ENCODE assay signal across 1 cellular context in genomic region chr13:49247722-49248432, GRCh38.
TF ChIP-seq lines count a peak whose summit lies in the region.

Gene CDADC1, plus strand, starts transcription at chr13:49247925. Its CDS starts 113 bp downstream, at chr13:49248038.

TF ChIP-seq in K562, 482 proteins besides CTCF, POLR2A, EP300 and RAD21 (continued from another document and continues in another):
- TF ChIP-seq ZNF347 (CRISPR knock-in tag; IDR thresholded peaks at IDR 0.05; ENCODE audit: low read depth), result no peak
- no peak for TF ChIP-seq STAT6 (CRISPR knock-in tag; IDR thresholded peaks at IDR 0.05)
- no peak for TF ChIP-seq PCBP2 (IDR thresholded peaks at IDR 0.05; ENCODE audit: low read depth, low read length, poor library complexity, severe bottlenecking)
- no peak for TF ChIP-seq CBX5 (IDR thresholded peaks at IDR 0.05; ENCODE audit: borderline replicate concordance, low read depth)
- TF ChIP-seq ZC3H4 (CRISPR knock-in tag; IDR thresholded peaks at IDR 0.05; ENCODE audit: borderline replicate concordance), result no peak
- TF ChIP-seq BACH1 (tag; IDR thresholded peaks at IDR 0.05), result peak; percentile 44; the same call in 1 of the 2 replicates
- TF ChIP-seq, protein P1, sequence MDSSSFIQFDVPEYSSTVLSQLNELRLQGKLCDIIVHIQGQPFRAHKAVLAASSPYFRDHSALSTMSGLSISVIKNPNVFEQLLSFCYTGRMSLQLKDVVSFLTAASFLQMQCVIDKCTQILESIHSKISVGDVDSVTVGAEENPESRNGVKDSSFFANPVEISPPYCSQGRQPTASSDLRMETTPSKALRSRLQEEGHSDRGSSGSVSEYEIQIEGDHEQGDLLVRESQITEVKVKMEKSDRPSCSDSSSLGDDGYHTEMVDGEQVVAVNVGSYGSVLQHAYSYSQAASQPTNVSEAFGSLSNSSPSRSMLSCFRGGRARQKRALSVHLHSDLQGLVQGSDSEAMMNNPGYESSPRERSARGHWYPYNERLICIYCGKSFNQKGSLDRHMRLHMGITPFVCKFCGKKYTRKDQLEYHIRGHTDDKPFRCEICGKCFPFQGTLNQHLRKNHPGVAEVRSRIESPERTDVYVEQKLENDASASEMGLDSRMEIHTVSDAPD (CRISPR knock-in tag; IDR thresholded peaks at IDR 0.05), result no peak
- no peak for TF ChIP-seq HMG20A (CRISPR knock-in tag; conservative IDR thresholded peaks at IDR 0.05)
- TF ChIP-seq HCFC1 (IDR thresholded peaks at IDR 0.05; ENCODE audit: low read depth, low read length), result peak; percentile 74
- TF ChIP-seq USF1 (CRISPR knock-in tag; IDR thresholded peaks at IDR 0.05), result no peak
- TF ChIP-seq, protein P2, sequence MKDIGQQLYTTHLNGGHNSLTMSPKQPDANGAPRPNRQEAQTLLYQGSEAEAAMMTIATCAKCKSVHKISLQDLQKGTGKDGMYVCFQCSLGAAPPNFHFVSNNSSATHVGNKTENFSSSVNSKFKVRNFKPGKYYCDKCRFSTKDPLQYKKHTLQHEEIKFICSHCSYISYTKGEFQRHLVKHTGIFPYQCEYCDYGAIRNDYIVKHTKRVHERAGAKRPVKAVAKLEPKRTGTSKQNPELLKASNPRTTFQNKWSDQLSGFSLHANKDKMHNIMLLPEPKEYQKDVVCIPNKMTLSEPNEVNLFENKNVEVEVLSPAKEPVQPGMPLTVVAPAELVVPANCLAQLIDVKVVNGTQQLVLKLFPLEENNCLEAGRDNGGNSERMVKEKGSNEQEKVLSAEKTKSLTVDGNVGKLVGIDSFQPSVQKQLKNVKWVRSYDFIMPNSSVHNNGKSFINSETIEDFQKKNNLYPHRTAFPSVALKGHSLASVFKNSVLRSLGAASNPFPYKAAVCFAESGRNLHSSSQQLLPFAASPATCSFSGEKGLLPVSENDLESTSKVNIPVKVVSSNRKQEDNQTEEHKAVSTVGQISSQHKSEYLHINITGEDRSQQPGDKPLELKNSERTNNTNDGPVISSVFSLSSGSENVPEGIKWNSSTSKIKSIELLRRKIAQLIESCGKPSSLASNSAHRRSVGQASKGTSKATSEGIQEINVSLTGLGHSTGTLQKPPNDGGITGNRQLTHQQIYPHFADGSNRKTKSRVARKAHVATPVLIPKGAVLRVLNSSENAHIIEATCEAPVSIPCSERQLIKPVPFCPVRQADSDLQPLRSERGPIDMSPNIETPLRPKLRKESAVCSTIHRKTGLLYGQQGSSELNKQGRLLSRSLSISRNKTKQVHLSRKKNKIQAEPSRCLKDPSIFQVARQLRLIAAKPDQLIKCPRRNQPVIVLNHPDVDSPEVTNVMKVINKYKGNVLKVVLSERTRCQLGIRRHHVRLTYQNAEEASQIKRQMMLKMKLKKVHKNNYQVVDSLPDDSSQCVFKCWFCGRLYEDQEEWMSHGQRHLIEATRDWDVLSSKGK (CRISPR knock-in tag; IDR thresholded peaks at IDR 0.05), result no peak
- TF ChIP-seq KDM2B (CRISPR knock-in tag; IDR thresholded peaks at IDR 0.05), result no peak
- TF ChIP-seq ZNF511 (CRISPR knock-in tag; IDR thresholded peaks at IDR 0.05), result no peak
- TF ChIP-seq ZNF77 (CRISPR knock-in tag; IDR thresholded peaks at IDR 0.05), result no peak
- no peak for TF ChIP-seq AFF4 (CRISPR knock-in tag; IDR thresholded peaks at IDR 0.05)
- no peak for TF ChIP-seq BCL6 (CRISPR knock-in tag; IDR thresholded peaks at IDR 0.05)
- no peak for TF ChIP-seq ESRRB (CRISPR knock-in tag; IDR thresholded peaks at IDR 0.05; ENCODE audit: borderline replicate concordance)
- no peak for TF ChIP-seq MTA2 (IDR thresholded peaks at IDR 0.05; ENCODE audit: low read depth)
- no peak for TF ChIP-seq CHD7 (IDR thresholded peaks at IDR 0.05; ENCODE audit: low read depth, low read length)
- TF ChIP-seq CHD2 (IDR thresholded peaks at IDR 0.05; ENCODE audit: low read depth, low read length), result no peak
- TF ChIP-seq CEBPB (tag; IDR thresholded peaks at IDR 0.05), result no peak
- 0 out of 2 replicates have a peak, but pooled peaks have one; percentile 26 for TF ChIP-seq MTA3 (IDR thresholded peaks at IDR 0.05; ENCODE audit: borderline replicate concordance)
- TF ChIP-seq HDAC8 (tag; IDR thresholded peaks at IDR 0.05), result no peak
- TF ChIP-seq, protein P3, sequence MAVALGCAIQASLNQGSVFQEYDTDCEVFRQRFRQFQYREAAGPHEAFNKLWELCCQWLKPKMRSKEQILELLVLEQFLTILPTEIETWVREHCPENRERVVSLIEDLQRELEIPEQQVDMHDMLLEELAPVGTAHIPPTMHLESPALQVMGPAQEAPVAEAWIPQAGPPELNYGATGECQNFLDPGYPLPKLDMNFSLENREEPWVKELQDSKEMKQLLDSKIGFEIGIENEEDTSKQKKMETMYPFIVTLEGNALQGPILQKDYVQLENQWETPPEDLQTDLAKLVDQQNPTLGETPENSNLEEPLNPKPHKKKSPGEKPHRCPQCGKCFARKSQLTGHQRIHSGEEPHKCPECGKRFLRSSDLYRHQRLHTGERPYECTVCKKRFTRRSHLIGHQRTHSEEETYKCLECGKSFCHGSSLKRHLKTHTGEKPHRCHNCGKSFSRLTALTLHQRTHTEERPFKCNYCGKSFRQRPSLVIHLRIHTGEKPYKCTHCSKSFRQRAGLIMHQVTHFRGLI (CRISPR knock-in tag; IDR thresholded peaks at IDR 0.05), result no peak
- no peak for TF ChIP-seq SMARCC2 (IDR thresholded peaks at IDR 0.05; ENCODE audit: low read depth)
- no peak for TF ChIP-seq ETV5 (CRISPR knock-in tag; IDR thresholded peaks at IDR 0.05; ENCODE audit: low read depth)
- peak; percentile 15 for TF ChIP-seq MEIS2 (IDR thresholded peaks at IDR 0.05; ENCODE audit: partially characterized antibody)
- TF ChIP-seq MAFK (IDR thresholded peaks at IDR 0.05; ENCODE audit: low read length), result no peak
- TF ChIP-seq CAMTA2 (CRISPR knock-in tag; conservative IDR thresholded peaks at IDR 0.05), result no peak
- no peak for TF ChIP-seq HDAC2 (IDR thresholded peaks at IDR 0.05)
- TF ChIP-seq ZNF699 (CRISPR knock-in tag; IDR thresholded peaks at IDR 0.05; ENCODE audit: insufficient replicate concordance), result no peak
